27 cellular contexts compared by ENCODE assay signal in the genomic region with DNA sequence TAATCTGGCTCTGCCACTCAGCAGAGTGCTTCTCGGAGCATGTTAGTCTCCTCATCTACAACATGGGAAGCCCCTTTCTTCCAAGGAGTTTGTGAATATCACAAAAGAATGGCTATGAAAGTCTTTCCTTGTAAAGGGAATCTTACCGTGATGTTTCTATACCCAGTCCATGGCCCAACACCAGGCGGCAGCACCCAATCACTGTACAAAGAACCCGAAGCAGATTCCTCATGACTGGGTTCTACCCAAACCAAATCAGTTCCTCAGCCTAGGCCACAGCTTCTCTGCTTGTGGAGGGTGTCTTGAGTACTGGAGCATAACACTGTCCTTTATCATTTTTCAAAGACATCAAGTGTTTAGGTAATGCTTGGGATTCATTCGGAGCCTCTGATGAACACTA. TPM values are rescaled to one million over a fixed set of nuclear protein-coding genes. Genes with fewer than 3 reads are reported as not detected.
A peak's percentile ranks its signal among the peaks of the same experiment; 100 is the strongest.
DNase-seq lines count a peak whose midpoint lies in the region; ATAC-seq and TF ChIP-seq lines count a peak whose summit lies in the region.
"Had no signal": no experiment of that assay in that cellular context is flagged by ENCODE, and none has a peak within 500 bp of the region (broad histone marks: within the 10 kb centered on the region; RNA-seq: fewer than 3 reads in every experiment).

No MANE protein-coding gene starts in this region.

- peak; percentile 27 for TF ChIP-seq CTCF in cardiac muscle cell (IDR thresholded peaks at IDR 0.05; ENCODE audit: low read depth, low read length)
- peak in 1 of 9 donors; percentile 24 for TF ChIP-seq CTCF in heart right ventricle (IDR thresholded peaks at IDR 0.05)
- TF ChIP-seq CTCF in fibroblast of pulmonary artery (IDR thresholded peaks at IDR 0.05; ENCODE audit: low read length, missing control alignments): peak; percentile 26
- peak; percentile 6 to 15 for TF ChIP-seq CTCF in tibial artery (IDR thresholded peaks at IDR 0.05)
- TF ChIP-seq CTCF in Peyer's patch (IDR thresholded peaks at IDR 0.05): no peak

- 94 to 96% methylated on average over 5 of the region's 5 CpGs for WGBS in heart right ventricle, 2 donors

- ATAC-seq in heart right ventricle: no peak
- ATAC-seq: activated CD8-positive, alpha-beta memory T cell treated with anti-CD3 and anti-CD28 coated beads, Interleukin-2, amount 10 ng/mL, durations not matched to agents 7 days and 5 days; heart left ventricle; sciatic nerve; T-cell had no signal

- H3K4me3 ChIP-seq in cardiac muscle cell (no peak overlapping the region), heart right ventricle (no peak overlapping the region), adipocyte (ENCODE audit: low read length) (no peak overlapping the region), fibroblast of pulmonary artery (replicated peaks; ENCODE audit: low read depth, low read length) (no peak overlapping the region), tibial artery (no peak overlapping the region), Peyer's patch (no peak overlapping the region)
- H3K4me3 ChIP-seq: esophagus squamous epithelium, heart left ventricle, left ventricle myocardium inferior, stomach had no signal

- peaks cover 73% of the 10 kb centered on the region for H3K36me3 ChIP-seq in cardiac muscle cell
- H3K36me3 ChIP-seq in heart right ventricle: peaks cover 0 to 89% (median 19%) of the 10 kb centered on the region in 9 donors
- peaks cover 55% of the 10 kb centered on the region for H3K36me3 ChIP-seq in adipocyte (ENCODE audit: control insufficient read depth, insufficient read depth, low read length, severe bottlenecking)
- H3K36me3 ChIP-seq in tibial artery: peaks cover 37 to 83% (median 40%) of the 10 kb centered on the region in 3 donors
- H3K36me3 ChIP-seq in Peyer's patch: peaks cover 0 to 58% (median 0%) of the 10 kb centered on the region in 3 donors

- TF ChIP-seq POLR2A in Peyer's patch (IDR thresholded peaks at IDR 0.05) (no peak), erythroblast (IDR thresholded peaks at IDR 0.05; ENCODE audit: low read length) (no peak)

- H3K27ac ChIP-seq in cardiac muscle cell (no peak overlapping the region), heart right ventricle (no peak overlapping the region), tibial artery (no peak overlapping the region), Peyer's patch (no peak overlapping the region)
- H3K27ac ChIP-seq: esophagus squamous epithelium, heart left ventricle, HL-60, left ventricle myocardium inferior, stomach had no signal

- no peak overlapping the region for H3K9ac ChIP-seq in adipocyte (ENCODE audit: low read length)

- H3K4me1 ChIP-seq in cardiac muscle cell (ENCODE audit: low read depth) (no peaks in the 10 kb centered on the region), heart right ventricle (peaks cover 0 to 6% (median 0%) of the 10 kb centered on the region in 9 donors), adipocyte (ENCODE audit: control insufficient read depth, insufficient read depth, low read length) (peaks cover 6% of the 10 kb centered on the region), tibial artery (no peaks in the 10 kb centered on the region), Peyer's patch (no peaks in the 10 kb centered on the region)
- H3K4me1 ChIP-seq: esophagus squamous epithelium, left ventricle myocardium inferior, stomach had no signal

- no peak for DNase-seq in cardiac muscle cell (ENCODE audit: low read depth in 1 of 2, low spot score in 1 of 2)
- DNase-seq in heart right ventricle: no peak
- peak; percentile 19 for DNase-seq in adipocyte (ENCODE audit: low read depth)
- no peak for DNase-seq in fibroblast of pulmonary artery (ENCODE audit: low read depth)
- DNase-seq in tibial artery: no peak
- DNase-seq in Peyer's patch: no peak
- no peak for DNase-seq in erythroblast (lab: John Stamatoyannopoulos, UW)
- DNase-seq in kidney glomerular epithelial cell (lab: John Stamatoyannopoulos, UW): no peak
- DNase-seq: activated CD4-positive, alpha-beta T cell treated with anti-CD3 and anti-CD28 coated beads, Interleukin-2, amount 10 ng/mL, durations not matched to agents 24 days and 14 days; activated CD8-positive, alpha-beta memory T cell treated with anti-CD3 and anti-CD28 coated beads, Interleukin-2, amount 10 ng/mL, durations not matched to agents 7 days and 5 days; aorta; C1 segment of cervical spinal cord; Calu3; effector CD8-positive, alpha-beta T cell; esophagus squamous epithelium; heart left ventricle; left ventricle myocardium inferior; NCI-H1436 treated with DMSO at 0.1 percent for 48 hours; NCI-H2171; NCI-H748 treated with DMSO at 0.1 percent for 48 hours; SHP77; stimulated activated CD4-positive, alpha-beta T cell treated with anti-CD3 and anti-CD28 coated beads, Interleukin-15, amount 100 ng/mL, for 24 hours; stomach; T-cell had no signal

- H3K9me3 ChIP-seq in cardiac muscle cell (ENCODE audit: low read depth) (no peaks in the 10 kb centered on the region), heart right ventricle (no peaks in the 10 kb centered on the region), adipocyte (ENCODE audit: control insufficient read depth, low read length) (no peaks in the 10 kb centered on the region), tibial artery (no peaks in the 10 kb centered on the region), Peyer's patch (no peaks in the 10 kb centered on the region)
- H3K9me3 ChIP-seq: esophagus squamous epithelium, heart left ventricle, left ventricle myocardium inferior, stomach had no signal

- intact Hi-C loops in heart right ventricle (cut with DNase I) (no loop called here), tibial artery (cut with DNase I; ENCODE audit: low total_unique reads) (loop anchor here (10.0 kb wide), 1 partner anchor 207 kb away; the partner anchor contains the start of gene SCMH1)

- H3K27me3 ChIP-seq in cardiac muscle cell: no peaks in the 10 kb centered on the region
- no peaks in the 10 kb centered on the region for H3K27me3 ChIP-seq in heart right ventricle
- no peaks in the 10 kb centered on the region for H3K27me3 ChIP-seq in adipocyte (replicated peaks; ENCODE audit: control insufficient read depth, insufficient read depth, low read length)
- no peaks in the 10 kb centered on the region for H3K27me3 ChIP-seq in tibial artery
- no peaks in the 10 kb centered on the region for H3K27me3 ChIP-seq in Peyer's patch
- H3K27me3 ChIP-seq: esophagus squamous epithelium, heart left ventricle, stomach had no signal

RNA-seq across cellular contexts. Expression of gene SLFNL1, which starts 16.6 kb away (rescaled TPM):
- total RNA-seq in cardiac muscle cell (1.5 and 3.0 TPM in 2 replicates), heart right ventricle (under 1 TPM in 9 of 10 donors, not detected in 1; 0.13 to 0.45 (median 0.23) TPM), Peyer's patch (1 to 10 TPM in 1 of 4 donors, under 1 TPM in 2, not detected in 1; 0.85 to 1.6 (median 0.88) TPM)
- polyA plus RNA-seq in cardiac muscle cell (0.73 and 1.0 TPM in 2 replicates), heart right ventricle (under 1 TPM; 0.14 to 0.22 TPM)
- total RNA-seq: H4 had no signal

RNA-seq across cellular contexts. Expression of gene CTPS1, which starts 58.6 kb away (rescaled TPM):
- 18.7 and 25.2 TPM in 2 replicates for total RNA-seq in cardiac muscle cell
- 26.0 and 38.0 TPM in 2 replicates for polyA plus RNA-seq in cardiac muscle cell
- total RNA-seq in heart right ventricle: 10 to 100 TPM in 1 of 10 donors, 1 to 10 TPM in 9; 6.0 to 12.1 (median 7.1) TPM
- polyA plus RNA-seq in heart right ventricle: 10 to 100 TPM in 1 of 2 donors, 1 to 10 TPM in 1; 4.6 to 12.0 TPM
- total RNA-seq in Peyer's patch: 100 to 1,000 TPM in 3 of 4 donors, 10 to 100 TPM in 1; 43.7 to 181 (median 107) TPM

Comparison
In these comparisons a context has a peak if more than half of its experiments do, and no peak if none do; other contexts are left out.
1. CTCF ChIP-seq: peak in cardiac muscle cell (single experiment), fibroblast of pulmonary artery (single experiment) and tibial artery (2 of 2); none in Peyer's patch (0 of 6).